39 cellular contexts compared by ENCODE assay signal in genomic region chr10:133115453-133115842, GRCh38. TPM values are rescaled to one million over a fixed set of nuclear protein-coding genes. Genes with fewer than 3 reads are reported as not detected.
"Had no signal": no experiment of that assay in that cellular context is flagged by ENCODE, and none has a peak within 500 bp of the region (broad histone marks: within the 10 kb centered on the region; RNA-seq: fewer than 3 reads in every experiment).

No MANE protein-coding gene starts in this region.

- DNase-seq: activated CD4-positive, alpha-beta T cell treated with anti-CD3 and anti-CD28 coated beads for 36 hours; activated CD4-positive, alpha-beta T cell treated with anti-CD3 and anti-CD28 coated beads, Interleukin-2, amount 10 ng/mL, durations not matched to agents 7 days and 5 days; activated CD4-positive, alpha-beta T cell treated with anti-CD3 and anti-CD28 coated beads, Interleukin-2, amount 50 U/mL, for 48 hours; activated CD4-positive, CD25-positive, alpha-beta regulatory T cell; activated CD8-positive, alpha-beta T cell treated with anti-CD3 and anti-CD28 coated beads, Interleukin-2, amount 10 ng/mL, durations not matched to agents 7 days and 5 days; activated gamma-delta T cell treated with Interleukin-2 at 50 U/mL for 16 hours; activated naive CD4-positive, alpha-beta T cell treated with anti-CD3 and anti-CD28 coated beads for 36 hours; activated T-cell treated with anti-CD3 and anti-CD28 coated beads, Interleukin-2, amount 50 U/mL, for 4 hours; amniotic stem cell; aorta; brain microvascular endothelial cell; central memory CD4-positive, alpha-beta T cell; MM.1S; MV-4-11; NCI-H1092 treated with DMSO at 0.1 percent for 48 hours; NCI-H1417; NCI-H146; NCI-H187; NCI-H2029 treated with DMSO at 0.1 percent for 48 hours; NCI-H2107; NCI-H2171; NCI-H510A; NCI-H526; NCI-H748 treated with DMSO at 0.1 percent for 48 hours; NK-92 treated with Interleukin-12 subunit alpha and Interleukin-12 subunit beta, amount 100 ng/mL, for 24 hours; PC-3; SHP77; SJCRH30; T1000; WERI-Rb-1 had no signal

- H3K9ac ChIP-seq: KMS-11 had no signal

- H3K4me1 ChIP-seq: SJCRH30 had no signal

- H3K36me3 Mint-ChIP-seq: activated naive CD4-positive, alpha-beta T cell treated with anti-CD3 and anti-CD28 coated beads, Interleukin-2, amount 50 U/mL, for 72 hours had no signal

- H3K27ac ChIP-seq: brain microvascular endothelial cell, KMS-11, RWPE1, SJCRH30, SK-N-MC, WERI-Rb-1 had no signal

- H3K27ac Mint-ChIP-seq: activated CD4-positive, alpha-beta T cell treated with anti-CD3 and anti-CD28 coated beads for 36 hours; activated CD4-positive, alpha-beta T cell treated with anti-CD3 and anti-CD28 coated beads, Interleukin-2, amount 10 ng/mL, durations not matched to agents 7 days and 5 days; activated CD8-positive, alpha-beta T cell treated with anti-CD3 and anti-CD28 coated beads, Interleukin-2, amount 10 ng/mL, durations not matched to agents 7 days and 5 days; activated naive CD4-positive, alpha-beta T cell treated with anti-CD3 and anti-CD28 coated beads for 36 hours; activated naive CD4-positive, alpha-beta T cell treated with anti-CD3 and anti-CD28 coated beads, Interleukin-2, amount 50 U/mL, for 72 hours; activated T-helper 1 cell treated with anti-CD3 and anti-CD28 coated beads, Interleukin-12 subunit alpha, Interleukin-12 subunit beta, Interleukin-2, Interleukin-4 antibody, amounts not matched to agents 30 ng/mL and 10 ng/mL and 1 ng/mL, durations not matched to agents 14 hours and 24 hours and 36 hours had no signal

- H3K4me3 Mint-ChIP-seq: activated CD4-positive, alpha-beta T cell treated with anti-CD3 and anti-CD28 coated beads for 36 hours; activated CD4-positive, alpha-beta T cell treated with anti-CD3 and anti-CD28 coated beads, Interleukin-2, amount 10 ng/mL, durations not matched to agents 7 days and 5 days; activated CD8-positive, alpha-beta T cell treated with anti-CD3 and anti-CD28 coated beads, Interleukin-2, amount 10 ng/mL, durations not matched to agents 7 days and 5 days; activated naive CD4-positive, alpha-beta T cell treated with anti-CD3 and anti-CD28 coated beads for 36 hours; activated T-cell treated with anti-CD3 and anti-CD28 coated beads, Interleukin-2, amount 50 U/mL, for 4 hours; activated T-helper 1 cell treated with anti-CD3 and anti-CD28 coated beads, Interleukin-12 subunit alpha, Interleukin-12 subunit beta, Interleukin-2, Interleukin-4 antibody, amounts not matched to agents 30 ng/mL and 10 ng/mL and 1 ng/mL, durations not matched to agents 14 hours and 24 hours and 36 hours had no signal

- H3K27me3 Mint-ChIP-seq: activated CD4-positive, alpha-beta T cell treated with anti-CD3 and anti-CD28 coated beads for 36 hours; activated CD4-positive, alpha-beta T cell treated with anti-CD3 and anti-CD28 coated beads, Interleukin-2, amount 10 ng/mL, durations not matched to agents 7 days and 5 days had no signal

- H3K9me3 ChIP-seq: SJCRH30 had no signal

- H3K4me2 ChIP-seq: KMS-11 had no signal

- FAIRE-seq: RCC 7860 had no signal

- ATAC-seq: activated CD4-positive, alpha-beta T cell treated with anti-CD3 and anti-CD28 coated beads for 36 hours; activated CD8-positive, alpha-beta T cell treated with anti-CD3 and anti-CD28 coated beads, Interleukin-2, amount 10 ng/mL, durations not matched to agents 7 days and 5 days; activated naive CD4-positive, alpha-beta T cell treated with anti-CD3 and anti-CD28 coated beads, Interleukin-2, amount 50 U/mL, for 72 hours; activated T-cell treated with anti-CD3 and anti-CD28 coated beads, Interleukin-2, amount 50 U/mL, for 4 hours; PC-3 had no signal

- H3K4me3 ChIP-seq: SJCRH30, SK-N-MC had no signal

- H3K27me3 ChIP-seq: brain microvascular endothelial cell, SJCRH30 had no signal

- H3K36me3 ChIP-seq: brain microvascular endothelial cell, SJCRH30, WERI-Rb-1 had no signal

- H3K4me1 Mint-ChIP-seq: activated CD4-positive, alpha-beta T cell treated with anti-CD3 and anti-CD28 coated beads for 36 hours; activated CD4-positive, alpha-beta T cell treated with anti-CD3 and anti-CD28 coated beads, Interleukin-2, amount 10 ng/mL, durations not matched to agents 7 days and 5 days had no signal

RNA-seq across cellular contexts. Expression of gene ADGRA1, which starts 27.7 kb away (rescaled TPM):
- total RNA-seq: activated CD4-positive, alpha-beta T cell treated with anti-CD3 and anti-CD28 coated beads for 36 hours; activated CD4-positive, alpha-beta T cell treated with anti-CD3 and anti-CD28 coated beads, Interleukin-2, amount 10 ng/mL, durations not matched to agents 7 days and 5 days; activated CD8-positive, alpha-beta T cell treated with anti-CD3 and anti-CD28 coated beads, Interleukin-2, amount 10 ng/mL, durations not matched to agents 7 days and 5 days; activated naive CD4-positive, alpha-beta T cell treated with anti-CD3 and anti-CD28 coated beads for 36 hours; activated naive CD4-positive, alpha-beta T cell treated with anti-CD3 and anti-CD28 coated beads, Interleukin-2, amount 50 U/mL, for 72 hours; activated T-cell treated with anti-CD3 and anti-CD28 coated beads, Interleukin-2, amount 50 U/mL, for 4 hours; activated T-helper 1 cell treated with anti-CD3 and anti-CD28 coated beads, Interleukin-12 subunit alpha, Interleukin-12 subunit beta, Interleukin-2, Interleukin-4 antibody, amounts not matched to agents 30 ng/mL and 10 ng/mL and 1 ng/mL, durations not matched to agents 14 hours and 24 hours and 36 hours; aorta; LHCN-M2; PC-3; T-helper 1 cell treated with Interleukin-12 subunit alpha and Interleukin-12 subunit beta and Interleukin-4 antibody, amounts not matched to agents 30 ng/mL and 1 ng/mL, for 36 hours; T-helper 2 cell treated with Interferon-gamma antibody and Interleukin-4, amounts not matched to agents 100 ng/mL and 5 ng/mL, for 36 hours had no signal

RNA-seq across cellular contexts. Expression of gene KNDC1, which starts 44.6 kb away (rescaled TPM):
- total RNA-seq: activated CD4-positive, alpha-beta T cell treated with anti-CD3 and anti-CD28 coated beads for 36 hours; activated naive CD4-positive, alpha-beta T cell treated with anti-CD3 and anti-CD28 coated beads for 36 hours; PC-3 had no signal
